Comparison of ENCODE assay signal across 16 cellular contexts in genomic region chr4:48902266-48902665, GRCh38. TPM values are rescaled to one million over a fixed set of nuclear protein-coding genes. Genes with fewer than 3 reads are reported as not detected.
DNase-seq lines count a peak whose midpoint lies in the region; ATAC-seq, FAIRE-seq and TF ChIP-seq lines count a peak whose summit lies in the region.
"Had no signal": no experiment of that assay in that cellular context is flagged by ENCODE, and none has a peak within 500 bp of the region (broad histone marks: within the 10 kb centered on the region; RNA-seq: fewer than 3 reads in every experiment).

No MANE protein-coding gene starts in this region.

- TF ChIP-seq CTCF in A549 (IDR thresholded peaks at IDR 0.05), result no peak
- no peak for TF ChIP-seq CTCF in HEK293 (tag by site-specific recombination; IDR thresholded peaks at IDR 0.05)
- TF ChIP-seq CTCF in RWPE2 (IDR thresholded peaks at IDR 0.05; ENCODE audit: poor library complexity, severe bottlenecking), result no peak

- DNase-seq in A549 (ENCODE audit: low read depth in 1 of 2, low spot score in 1 of 2), result peak in 1 of 2 experiments; percentile 46
- DNase-seq in RWPE2 (ENCODE audit: low spot score), result no peak
- peak; percentile 49 for DNase-seq in fibroblast of the conjunctiva (ENCODE audit: low read depth)
- no peak for DNase-seq in T-helper 2 cell
- no peak for DNase-seq in posterior cingulate gyrus
- DNase-seq in medulla oblongata (ENCODE audit: extremely low spot score), result no peak
- DNase-seq: activated naive CD4-positive, alpha-beta T cell treated with anti-CD3 and anti-CD28 coated beads, Interleukin-2, amount 10 ng/mL, durations not matched to agents 7 days and 5 days; caudate nucleus; erythroblast; NCI-H1417 treated with DMSO at 0.1 percent for 48 hours; NCI-H82; pancreas; SJCRH30 had no signal

- TF ChIP-seq POLR2A in A549 (IDR thresholded peaks at IDR 0.05; ENCODE audit: low read length), result no peak

- H3K36me3 ChIP-seq in HEK293 (ENCODE audit: control insufficient read depth in 2 of 2, insufficient read depth in 1 of 2, low read length in 2 of 2) (peaks cover 0 to 8% of the 10 kb centered on the region in 2 experiments; a peak in 1 of 3 replicates), RWPE2 (ENCODE audit: low read depth) (peaks cover 79% of the 10 kb centered on the region)

- intact Hi-C loops in posterior cingulate gyrus (cut with DNase I), result no loop called here

- CTCF ChIA-PET in A549 (lab: Yijun Ruan, JAX), result interaction anchor here (0.8 kb wide), 1 partner anchor 392 kb away, joined by 3 read pairs; no protein-coding TSS in a partner anchor
- CTCF ChIA-PET in HEK293 (lab: Yijun Ruan, JAX), result no interaction called here

- peak overlapping the region; percentile 28; the same call in 1 of the 3 replicates for H3K4me2 ChIP-seq in A549

- H3K27ac ChIP-seq in A549 (peak overlapping the region in 1 of 2 experiments; percentile 47; a peak in 1 of 6 replicates), HEK293 (ENCODE audit: extremely low read depth, low read depth, low read length) (no peak overlapping the region), RWPE2 (ENCODE audit: poor library complexity, severe bottlenecking) (no peak overlapping the region)
- H3K27ac ChIP-seq: pancreas, SJCRH30, upper lobe of left lung had no signal

- no peak for TF ChIP-seq RAD21 in A549 (conservative IDR thresholded peaks at IDR 0.05 in 1 of 2, IDR thresholded peaks at IDR 0.05 in 1 of 2)

- TF ChIP-seq EP300 in A549 (IDR thresholded peaks at IDR 0.05), result no peak

- H3K4me3 ChIP-seq in A549 (no peak overlapping the region), HEK293 (ENCODE audit: low read depth, low read length) (no peak overlapping the region), RWPE2 (ENCODE audit: severe bottlenecking) (no peak overlapping the region)
- H3K4me3 ChIP-seq: pancreas, SJCRH30, upper lobe of left lung had no signal

- FAIRE-seq in A549 (lab: Jason Lieb, UNC), result no peak
- FAIRE-seq: pancreas had no signal

- H3K4me1 ChIP-seq in A549 (peaks cover 49% of the 10 kb centered on the region), HEK293 (ENCODE audit: control insufficient read depth, insufficient read depth, low read length) (peaks cover 2% of the 10 kb centered on the region; the same call in 1 of the 2 replicates), RWPE2 (ENCODE audit: insufficient read depth, poor library complexity, severe bottlenecking) (peaks cover 23% of the 10 kb centered on the region)

- H3K27me3 ChIP-seq in RWPE2 (ENCODE audit: insufficient read depth, poor library complexity, severe bottlenecking), result no peaks in the 10 kb centered on the region
- H3K27me3 ChIP-seq: pancreas, SJCRH30, upper lobe of left lung had no signal

- ATAC-seq in A549 (0 out of 6 replicates have a peak, but pooled peaks of 1 of the 2 experiments have one; percentile 8), RWPE2 (ENCODE audit: low read depth) (peak; percentile 30; the same call in 1 of the 3 replicates), GM19452 (IDR thresholded peaks at IDR 0.05; ENCODE audit: unreplicated experiment) (no peak)
- ATAC-seq: pancreas had no signal

- POLR2A ChIA-PET in A549 (lab: Yijun Ruan, JAX), result no interaction called here
- POLR2A ChIA-PET in HEK293 (lab: Yijun Ruan, JAX), result no interaction called here

- H3K9me3 ChIP-seq in A549 (no peaks in the 10 kb centered on the region), HEK293 (ENCODE audit: control insufficient read depth, insufficient read depth, low read depth, low read length) (no peaks in the 10 kb centered on the region), RWPE2 (ENCODE audit: severe bottlenecking) (no peaks in the 10 kb centered on the region)
- H3K9me3 ChIP-seq: pancreas, SJCRH30, upper lobe of left lung had no signal

TF ChIP-seq in A549, 52 proteins besides CTCF, POLR2A, EP300 and RAD21:
- TF ChIP-seq HMGXB4 (CRISPR knock-in tag; IDR thresholded peaks at IDR 0.05; ENCODE audit: borderline replicate concordance) (no peak), ZFP36 (IDR thresholded peaks at IDR 0.05; ENCODE audit: borderline replicate concordance, partially characterized antibody) (no peak), SREBF2 (IDR thresholded peaks at IDR 0.05) (no peak), HES2 (IDR thresholded peaks at IDR 0.05) (no peak), RFX5 (IDR thresholded peaks at IDR 0.05) (no peak), NPAS2 (CRISPR knock-in tag; IDR thresholded peaks at IDR 0.05; ENCODE audit: borderline replicate concordance) (no peak), HEYL (CRISPR knock-in tag; IDR thresholded peaks at IDR 0.05) (no peak), FOSB (CRISPR knock-in tag; IDR thresholded peaks at IDR 0.05) (no peak), CBX2 (IDR thresholded peaks at IDR 0.05; ENCODE audit: borderline replicate concordance, low read depth) (no peak), GATA3 (IDR thresholded peaks at IDR 0.05; ENCODE audit: borderline replicate concordance) (no peak), CHD4 (IDR thresholded peaks at IDR 0.05; ENCODE audit: borderline replicate concordance) (no peak)

TF ChIP-seq in HEK293, 187 proteins besides CTCF, POLR2A, EP300 and RAD21:
- TF ChIP-seq ZNF26 (tag by site-specific recombination; IDR thresholded peaks at IDR 0.05), result no peak
- peak; percentile 49 for TF ChIP-seq PRDM10 (tag by site-specific recombination; IDR thresholded peaks at IDR 0.05)

RNA-seq across cellular contexts. Expression of gene OCIAD2, which starts 4.3 kb away (rescaled TPM):
- polyA plus RNA-seq in A549 (2011; rRNA removed) (119 and 141 TPM in 2 replicates), A549 (2017; fragmentation: RNase III; extraction: RNeasy Plus Mini Kit Qiagen cat#74134 plus additional on column Dnase treatment) (168 to 174 TPM (median 170 TPM) in 3 replicates)
- polyA plus RNA-seq in A549 (2012; cell fraction: cytosol; rRNA removed), result 97.7 and 121 TPM in 2 replicates
- 24.6 and 28.5 TPM in 2 replicates for polyA plus RNA-seq in A549 (2012; cell fraction: nucleus; rRNA removed)
- 26.4 and 37.4 TPM in 2 replicates for polyA minus RNA-seq in A549 (2011; rRNA and poly(A)+ RNA removed)
